ENCODE assay signal across 11 cellular contexts in the genomic region with DNA sequence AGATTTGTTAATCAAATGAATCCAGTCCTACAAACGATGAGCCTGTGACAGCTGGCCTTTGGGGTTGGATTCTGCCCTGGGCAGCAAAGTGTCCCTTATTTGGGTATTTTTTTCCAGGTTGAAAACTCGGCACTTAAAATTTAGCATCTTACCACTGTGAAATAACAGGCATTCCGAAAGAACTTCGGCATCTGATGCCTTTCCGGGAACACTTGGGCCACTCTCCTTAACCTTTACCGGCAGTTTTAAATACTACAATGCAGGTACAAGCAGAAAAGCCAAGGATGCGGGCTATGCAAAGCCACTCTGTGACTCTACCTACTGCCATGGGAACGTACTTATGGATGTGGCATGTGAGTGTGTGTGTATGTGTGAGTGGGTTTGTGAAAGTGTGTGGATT. TPM values are rescaled to one million over a fixed set of nuclear protein-coding genes. Genes with fewer than 3 reads are reported as not detected.
DNase-seq lines count a peak whose midpoint lies in the region; ATAC-seq and TF ChIP-seq lines count a peak whose summit lies in the region.
"Had no signal": no experiment of that assay in that cellular context is flagged by ENCODE, and none has a peak within 500 bp of the region (broad histone marks: within the 10 kb centered on the region; RNA-seq: fewer than 3 reads in every experiment).

No MANE protein-coding gene starts in this region.

- H3K4me1 Mint-ChIP-seq in Caco-2 (ENCODE audit: low read depth, unreplicated experiment) = peaks cover 13% of the 10 kb centered on the region
- H3K4me1 Mint-ChIP-seq in central memory CD8-positive, alpha-beta T cell = peaks cover 30% of the 10 kb centered on the region
- peaks cover 22 to 37% of the 10 kb centered on the region in 2 donors for H3K4me1 Mint-ChIP-seq in natural killer cell treated with Interleukin-12 subunit alpha and Interleukin-12 subunit beta and Interleukin-15 and Interleukin-18, amount 100 ng/mL, for 72 hours (ENCODE audit: low read depth in 2 of 2)

- DNase-seq in Caco-2 = no peak
- no peak for DNase-seq in central memory CD8-positive, alpha-beta T cell (ENCODE audit: low spot score in 2 of 2)
- no peak for DNase-seq in natural killer cell treated with Interleukin-12 subunit alpha and Interleukin-12 subunit beta and Interleukin-15 and Interleukin-18, amount 100 ng/mL, for 72 hours (ENCODE audit: low spot score)
- no peak for DNase-seq in A673 (ENCODE audit: low spot score)
- DNase-seq in esophagus squamous epithelium (lab: John Stamatoyannopoulos, UW) = no peak
- DNase-seq: effector memory CD4-positive, alpha-beta T cell; T-helper 9 cell; tibial artery had no signal

- CTCF ChIA-PET in Caco-2 (lab: Charles Lee) (no interaction called here), A673 (lab: Charles Lee) (no interaction called here)

- no peak for TF ChIP-seq CTCF in Caco-2 (IDR thresholded peaks at IDR 0.05; ENCODE audit: insufficient read depth in 1 of 2, low read depth in 1 of 2, low read length in 1 of 2, severe bottlenecking in 1 of 2, unreplicated experiment in 1 of 2)
- no peak for TF ChIP-seq CTCF in A673 (conservative IDR thresholded peaks at IDR 0.05; ENCODE audit: low read depth, low read length)
- no peak for TF ChIP-seq CTCF in esophagus squamous epithelium (IDR thresholded peaks at IDR 0.05)

- peaks cover 3% of the 10 kb centered on the region for H3K27me3 Mint-ChIP-seq in Caco-2 (ENCODE audit: insufficient read depth, unreplicated experiment)
- H3K27me3 Mint-ChIP-seq in central memory CD8-positive, alpha-beta T cell = peaks cover 26% of the 10 kb centered on the region
- H3K27me3 Mint-ChIP-seq in natural killer cell treated with Interleukin-12 subunit alpha and Interleukin-12 subunit beta and Interleukin-15 and Interleukin-18, amount 100 ng/mL, for 72 hours = peaks cover 12 to 35% of the 10 kb centered on the region in 2 donors

- H3K4me1 ChIP-seq in Caco-2 (peaks cover 30% of the 10 kb centered on the region), HUES6 (ENCODE audit: control insufficient read depth, insufficient read depth, low read length) (peaks cover 61% of the 10 kb centered on the region), A673 (ENCODE audit: insufficient read depth, low read length, poor library complexity, severe bottlenecking) (peaks cover 41% of the 10 kb centered on the region), esophagus squamous epithelium (peaks cover 2 to 18% (median 10%) of the 10 kb centered on the region in 3 donors)

- intact Hi-C loops in Caco-2 (cut with micrococcal nuclease; ENCODE audit: unreplicated experiment) (no loop called here), A673 (cut with micrococcal nuclease; ENCODE audit: unreplicated experiment) (no loop called here), esophagus squamous epithelium (cut with DNase I) (no loop called here)

- no peak for ATAC-seq in central memory CD8-positive, alpha-beta T cell (replicated peaks; ENCODE audit: extremely low read depth, poor library complexity, severe bottlenecking)
- ATAC-seq in natural killer cell treated with Interleukin-12 subunit alpha and Interleukin-12 subunit beta and Interleukin-15 and Interleukin-18, amount 100 ng/mL, for 72 hours = no peak
- no peak for ATAC-seq in HG03175 (IDR thresholded peaks at IDR 0.05; ENCODE audit: unreplicated experiment)

- H3K4me3 ChIP-seq in Caco-2 (ENCODE audit: low read depth, low read length) (no peak overlapping the region), HUES6 (ENCODE audit: low read depth, low read length) (peak overlapping the region; percentile 77), A673 (ENCODE audit: low read depth, low read length, poor library complexity, severe bottlenecking) (no peak overlapping the region), esophagus squamous epithelium (no peak overlapping the region)

- WGBS in esophagus squamous epithelium, 2 donors = 74 to 76% methylated on average over 8 of the region's 8 CpGs

- H3K27ac ChIP-seq in HUES6 (ENCODE audit: low read depth, low read length) = no peak overlapping the region
- no peak overlapping the region for H3K27ac ChIP-seq in A673 (ENCODE audit: low read depth, low read length, poor library complexity, severe bottlenecking)
- H3K27ac ChIP-seq in esophagus squamous epithelium = no peak overlapping the region
- H3K27ac ChIP-seq: neutrophil, tibial artery had no signal

- peak overlapping the region; percentile 26 for H3K27ac Mint-ChIP-seq in Caco-2 (ENCODE audit: unreplicated experiment)
- no peak overlapping the region for H3K27ac Mint-ChIP-seq in central memory CD8-positive, alpha-beta T cell (ENCODE audit: low read depth)
- peak overlapping the region in 1 of 2 donors; percentile 14 for H3K27ac Mint-ChIP-seq in natural killer cell treated with Interleukin-12 subunit alpha and Interleukin-12 subunit beta and Interleukin-15 and Interleukin-18, amount 100 ng/mL, for 72 hours

- BruUV-seq in Caco-2 (replicated peaks; lab: Mats Ljungman, UMichigan) = no TSS peak
- BruUV-seq in A673 (replicated peaks; lab: Mats Ljungman, UMichigan) = no TSS peak

- no peaks in the 10 kb centered on the region for H3K9me3 ChIP-seq in Caco-2
- no peaks in the 10 kb centered on the region for H3K9me3 ChIP-seq in HUES6 (ENCODE audit: control insufficient read depth, insufficient read depth, low read depth, low read length)
- H3K9me3 ChIP-seq in A673 (ENCODE audit: low read depth, low read length, poor library complexity, severe bottlenecking) = no peaks in the 10 kb centered on the region
- no peaks in the 10 kb centered on the region for H3K9me3 ChIP-seq in esophagus squamous epithelium
- H3K9me3 ChIP-seq: neutrophil, tibial artery had no signal

- no peaks in the 10 kb centered on the region for H3K36me3 ChIP-seq in Caco-2 (ENCODE audit: control insufficient read depth, insufficient read depth, low read length)
- no peaks in the 10 kb centered on the region for H3K36me3 ChIP-seq in HUES6 (ENCODE audit: control insufficient read depth, insufficient read depth, low read length)
- no peaks in the 10 kb centered on the region for H3K36me3 ChIP-seq in A673 (ENCODE audit: insufficient read depth, low read length, poor library complexity, severe bottlenecking)
- H3K36me3 ChIP-seq in esophagus squamous epithelium = no peaks in the 10 kb centered on the region
- H3K36me3 ChIP-seq: neutrophil, tibial artery had no signal

- no peak for TF ChIP-seq POLR2A in esophagus squamous epithelium (IDR thresholded peaks at IDR 0.05)

- peak overlapping the region; percentile 57 for H3K9ac ChIP-seq in HUES6 (ENCODE audit: low read length)

- H3K4me3 Mint-ChIP-seq in Caco-2 (ENCODE audit: unreplicated experiment) = peak overlapping the region; percentile 78
- peak overlapping the region; percentile 78 for H3K4me3 Mint-ChIP-seq in central memory CD8-positive, alpha-beta T cell
- H3K4me3 Mint-ChIP-seq in natural killer cell treated with Interleukin-12 subunit alpha and Interleukin-12 subunit beta and Interleukin-15 and Interleukin-18, amount 100 ng/mL, for 72 hours = peak overlapping the region; percentile 91

- POLR2A ChIA-PET in Caco-2 (lab: Charles Lee) = interaction anchor here (0.6 kb wide), 1 partner anchor 160 kb away, joined by 5 read pairs; no protein-coding TSS in a partner anchor
- POLR2A ChIA-PET in A673 (lab: Charles Lee; ENCODE audit: low non-redundant PET) = no interaction called here

- H3K27me3 ChIP-seq in Caco-2 (replicated peaks; ENCODE audit: control insufficient read depth, insufficient read depth, low read length) = no peaks in the 10 kb centered on the region
- peaks cover 54% of the 10 kb centered on the region for H3K27me3 ChIP-seq in HUES6 (ENCODE audit: control insufficient read depth, insufficient read depth, low read length)
- peaks cover 6% of the 10 kb centered on the region for H3K27me3 ChIP-seq in A673 (replicated peaks; ENCODE audit: insufficient read depth, low read depth, low read length, poor library complexity)
- peaks cover 0 to 99% (median 4%) of the 10 kb centered on the region in 4 donors for H3K27me3 ChIP-seq in esophagus squamous epithelium

- H3K36me3 Mint-ChIP-seq in Caco-2 (ENCODE audit: insufficient read depth, unreplicated experiment) = no peaks in the 10 kb centered on the region
- H3K36me3 Mint-ChIP-seq in central memory CD8-positive, alpha-beta T cell (ENCODE audit: insufficient read depth) = peaks cover 2% of the 10 kb centered on the region
- peaks cover 12% of the 10 kb centered on the region for H3K36me3 Mint-ChIP-seq in natural killer cell treated with Interleukin-12 subunit alpha and Interleukin-12 subunit beta and Interleukin-15 and Interleukin-18, amount 100 ng/mL, for 72 hours

- no peaks in the 10 kb centered on the region for H3K9me3 Mint-ChIP-seq in Caco-2 (ENCODE audit: unreplicated experiment)
- H3K9me3 Mint-ChIP-seq in central memory CD8-positive, alpha-beta T cell = no peaks in the 10 kb centered on the region
- no peaks in the 10 kb centered on the region for H3K9me3 Mint-ChIP-seq in natural killer cell treated with Interleukin-12 subunit alpha and Interleukin-12 subunit beta and Interleukin-15 and Interleukin-18, amount 100 ng/mL, for 72 hours

RNA-seq across cellular contexts. Expression of a gene that starts 1.0 kb away (rescaled TPM):
- total RNA-seq in Caco-2 (2022) (23.1 and 23.5 TPM in 2 replicates), A673 (2021) (8.4 and 9.1 TPM in 2 replicates), esophagus squamous epithelium (1 to 10 TPM in 1 of 4 donors, under 1 TPM in 3; 0.49 to 3.2 (median 0.62) TPM)
- total RNA-seq in natural killer cell treated with Interleukin-12 subunit alpha and Interleukin-12 subunit beta and Interleukin-15 and Interleukin-18, amount 100 ng/mL, for 72 hours = 1 to 10 TPM; 2.3 to 6.7 TPM
